In genomic region chr15:55740981-55741591, GRCh38 we compare ENCODE assay signal across 12 cellular contexts. TPM values are rescaled to one million over a fixed set of nuclear protein-coding genes. Genes with fewer than 3 reads are reported as not detected.
A peak's percentile ranks its signal among the peaks of the same experiment; 100 is the strongest.
DNase-seq lines count a peak whose midpoint lies in the region; ATAC-seq and TF ChIP-seq lines count a peak whose summit lies in the region.
"Had no signal": no experiment of that assay in that cellular context is flagged by ENCODE, and none has a peak within 500 bp of the region (broad histone marks: within the 10 kb centered on the region; RNA-seq: fewer than 3 reads in every experiment).

No MANE protein-coding gene starts in this region.

- H2AFZ ChIP-seq in osteoblast (ENCODE audit: low read length) = no peak overlapping the region

- H3K79me2 ChIP-seq in osteoblast (ENCODE audit: insufficient read depth, low read length) = no peaks in the 10 kb centered on the region

- H3K9me3 ChIP-seq in BE2C (no peaks in the 10 kb centered on the region), osteoblast (ENCODE audit: low read depth, low read length) (no peaks in the 10 kb centered on the region)

- TF ChIP-seq CTCF in BE2C (IDR thresholded peaks at IDR 0.05; ENCODE audit: low read depth, low read length) = no peak
- TF ChIP-seq CTCF in osteoblast (IDR thresholded peaks at IDR 0.05; ENCODE audit: extremely low read depth, low read depth, low read length) = no peak

- H3K4me2 ChIP-seq in osteoblast (ENCODE audit: insufficient read depth, low read length) = peak overlapping the region; percentile 95

- H3K36me3 Mint-ChIP-seq in T-cell = no peaks in the 10 kb centered on the region
- H3K36me3 Mint-ChIP-seq: CD4-positive, CD25-positive, alpha-beta regulatory T cell had no signal

- H3K36me3 ChIP-seq in BE2C (peaks cover 2% of the 10 kb centered on the region; the same call in 1 of the 2 replicates), osteoblast (ENCODE audit: insufficient read depth, low read length) (no peaks in the 10 kb centered on the region)

- no peaks in the 10 kb centered on the region for H3K9me3 Mint-ChIP-seq in T-cell

- H3K4me3 ChIP-seq in BE2C (ENCODE audit: low read depth, low read length) (peak overlapping the region; percentile 97), osteoblast (ENCODE audit: insufficient read depth, low read length) (no peak overlapping the region)

- H3K4me1 ChIP-seq in BE2C = peaks cover 11% of the 10 kb centered on the region
- H3K4me1 ChIP-seq in osteoblast (ENCODE audit: insufficient read depth, low read length) = peaks cover 13% of the 10 kb centered on the region

- CTCF ChIA-PET in T-cell (lab: Charles Lee) = no interaction called here

- H3K27me3 Mint-ChIP-seq in T-cell = peaks cover 30 to 31% of the 10 kb centered on the region in 2 donors

- no peak overlapping the region for H3K27ac ChIP-seq in osteoblast (ENCODE audit: low read depth, low read length)
- H3K27ac ChIP-seq: epithelial cell of prostate had no signal

- no peak for ATAC-seq in HG02870 (IDR thresholded peaks at IDR 0.05; ENCODE audit: unreplicated experiment)
- ATAC-seq in T-cell (replicated peaks in 1 of 4) = no peak

- POLR2A ChIA-PET in T-cell (lab: Charles Lee) = no interaction called here

- TF ChIP-seq POLR2A in erythroblast (IDR thresholded peaks at IDR 0.05; ENCODE audit: low read length) = no peak

- H3K27ac Mint-ChIP-seq in T-cell = no peak overlapping the region
- H3K27ac Mint-ChIP-seq: CD4-positive, CD25-positive, alpha-beta regulatory T cell had no signal

- H4K20me1 ChIP-seq in osteoblast (ENCODE audit: insufficient read depth, low read length) = no peaks in the 10 kb centered on the region

- H3K4me1 Mint-ChIP-seq in T-cell = peaks cover 0 to 4% (median 4%) of the 10 kb centered on the region in 3 donors

- H3K27me3 ChIP-seq in BE2C = no peaks in the 10 kb centered on the region
- peaks cover 27% of the 10 kb centered on the region for H3K27me3 ChIP-seq in osteoblast (ENCODE audit: insufficient read depth, low read length)

- DNase-seq in BE2C (peak; percentile 13), M059J (ENCODE audit: low read depth) (peak; percentile 32), erythroblast (lab: John Stamatoyannopoulos, UW) (peak; percentile 29 to 50), osteoblast (ENCODE audit: insufficient read length, low spot score, missing footprints) (no peak), activated T-cell treated with anti-CD3 and anti-CD28 coated beads for 4 hours (no peak), T-cell (no peak)
- no peak for DNase-seq in activated effector memory CD4-positive, alpha-beta T cell treated with Interleukin-2 at 50 U/mL for 16 hours

- no peak overlapping the region for H3K4me3 Mint-ChIP-seq in T-cell
- H3K4me3 Mint-ChIP-seq: CD4-positive, CD25-positive, alpha-beta regulatory T cell had no signal

RNA-seq across cellular contexts. Expression of gene PRTG, which starts 1.9 kb away (rescaled TPM):
- 4.6 TPM for polyA plus RNA-seq in BE2C (2012; ENCODE audit: insufficient read depth, insufficient read length, low read depth)
- total RNA-seq in M059J (2014; rRNA removed; shearing (Covaris generic)) = 2.1 and 2.7 TPM in 2 replicates
- 4.7 and 5.6 TPM in 2 replicates for total RNA-seq in osteoblast
- under 1 TPM in 3 of 5 donors, not detected in 2; 0.06 to 0.16 (median 0.09) TPM for total RNA-seq in T-cell
- total RNA-seq: activated CD8-positive, alpha-beta memory T cell treated with anti-CD3 and anti-CD28 coated beads for 36 hours; CD4-positive, CD25-positive, alpha-beta regulatory T cell; T-helper 1 cell treated with Interleukin-12 subunit alpha and Interleukin-12 subunit beta and Interleukin-4 antibody, amounts not matched to agents 30 ng/mL and 1 ng/mL, for 36 hours had no signal
- polyA plus RNA-seq: CD4-positive, CD25-positive, alpha-beta regulatory T cell had no signal

Comparison
In these comparisons a context has a peak if more than half of its experiments do, and no peak if none do; other contexts are left out.
1. DNase-seq: peak in BE2C (single experiment), M059J (single experiment) and erythroblast (2 of 2); none in osteoblast (single experiment), activated effector memory CD4-positive, alpha-beta T cell treated with Interleukin-2 at 50 U/mL for 16 hours (single experiment), activated T-cell treated with anti-CD3 and anti-CD28 coated beads for 4 hours (single experiment) and T-cell (0 of 34).